ENCODE assay signal across 37 cellular contexts in genomic region chr11:130789241-130789640, GRCh38.
"Had no signal": no experiment of that assay in that cellular context is flagged by ENCODE, and none has a peak within 500 bp of the region (broad histone marks: within the 10 kb centered on the region; RNA-seq: fewer than 3 reads in every experiment).

No MANE protein-coding gene starts in this region.

- H3K4me1 Mint-ChIP-seq: activated B cell treated with CpG ODN at 0.5 μM for 24 hours; activated CD4-positive, alpha-beta T cell treated with anti-CD3 and anti-CD28 coated beads, Interleukin-2, amount 10 ng/mL, durations not matched to agents 24 days and 14 days; activated naive CD8-positive, alpha-beta T cell treated with anti-CD3 and anti-CD28 coated beads for 36 hours; activated T-helper 17 cell treated with anti-CD3 and anti-CD28 coated beads, Interleukin-2, amount 50 U/mL, for 72 hours had no signal

- H3K36me3 ChIP-seq: adrenal gland, brain microvascular endothelial cell, breast epithelium had no signal

- H3K4me3 Mint-ChIP-seq: activated B cell treated with CpG ODN at 0.5 μM for 24 hours; activated CD4-positive, alpha-beta memory T cell treated with anti-CD3 and anti-CD28 coated beads for 36 hours; activated CD4-positive, alpha-beta T cell treated with anti-CD3 and anti-CD28 coated beads, Interleukin-2, amount 10 ng/mL, durations not matched to agents 24 days and 14 days; activated CD8-positive, alpha-beta T cell treated with anti-CD3 and anti-CD28 coated beads for 36 hours; activated naive CD4-positive, alpha-beta T cell treated with anti-CD3 and anti-CD28 coated beads for 36 hours; activated naive CD8-positive, alpha-beta T cell treated with anti-CD3 and anti-CD28 coated beads for 36 hours; activated T-cell treated with anti-CD3 and anti-CD28 coated beads, Interleukin-2, amount 50 U/mL, for 4 hours; activated T-cell treated with anti-CD3 and anti-CD28 coated beads, Interleukin-2, amount 50 U/mL, for 72 hours; activated T-helper 1 cell treated with anti-CD3 and anti-CD28 coated beads, Interleukin-12 subunit alpha, Interleukin-12 subunit beta, Interleukin-2, Interleukin-4 antibody, amounts not matched to agents 30 ng/mL and 10 ng/mL and 1 ng/mL, durations not matched to agents 14 hours and 24 hours and 36 hours; activated T-helper 17 cell treated with anti-CD3 and anti-CD28 coated beads, Interleukin-2, amount 50 U/mL, for 72 hours; T-helper 1 cell treated with Interleukin-12 subunit alpha and Interleukin-12 subunit beta and Interleukin-4 antibody, amounts not matched to agents 30 μg/mL and 1 μg/mL, for 36 hours; T-helper 2 cell treated with Interferon-gamma antibody and Interleukin-4, amounts not matched to agents 5 μg/mL and 100 μg/mL, for 36 hours had no signal

- H3K27me3 ChIP-seq: body of pancreas, brain microvascular endothelial cell, breast epithelium had no signal

- ATAC-seq: activated CD8-positive, alpha-beta T cell treated with anti-CD3 and anti-CD28 coated beads for 36 hours; activated naive CD4-positive, alpha-beta T cell treated with anti-CD3 and anti-CD28 coated beads, Interleukin-2, amount 50 U/mL, for 72 hours; activated T-cell treated with anti-CD3 and anti-CD28 coated beads, Interleukin-2, amount 50 U/mL, for 4 hours; activated T-cell treated with anti-CD3 and anti-CD28 coated beads, Interleukin-2, amount 50 U/mL, for 72 hours; activated T-helper 17 cell treated with anti-CD3 and anti-CD28 coated beads, Interleukin-2, amount 50 U/mL, for 72 hours; body of pancreas had no signal

- H3K9me3 ChIP-seq: adrenal gland had no signal

- H3K4me1 ChIP-seq: adrenal gland, breast epithelium had no signal

- DNase-seq: activated B cell treated with CpG ODN at 0.5 μM for 24 hours; activated CD4-positive, alpha-beta memory T cell treated with anti-CD3 and anti-CD28 coated beads for 36 hours; activated CD4-positive, alpha-beta T cell treated with anti-CD3 and anti-CD28 coated beads for 4 hours; activated CD4-positive, alpha-beta T cell treated with anti-CD3 and anti-CD28 coated beads, Interleukin-2, amount 10 ng/mL, durations not matched to agents 24 days and 14 days; activated CD4-positive, alpha-beta T cell treated with anti-CD3 and anti-CD28 coated beads, Interleukin-2, amount 50 U/mL, for 1 hour; activated CD4-positive, alpha-beta T cell treated with anti-CD3 and anti-CD28 coated beads, Interleukin-2, amount 50 U/mL, for 4 hours; activated CD4-positive, CD25-positive, alpha-beta regulatory T cell treated with anti-CD3 and anti-CD28 coated beads, Interleukin-2, amount 50 U/mL, for 72 hours; activated CD8-positive, alpha-beta memory T cell treated with anti-CD3 and anti-CD28 coated beads, Interleukin-2, amount 50 U/mL, for 4 hours; activated CD8-positive, alpha-beta T cell treated with anti-CD3 and anti-CD28 coated beads for 36 hours; activated effector memory CD4-positive, alpha-beta T cell treated with anti-CD3 and anti-CD28 coated beads, Interleukin-2, amount 50 U/mL, for 16 hours; activated gamma-delta T cell treated with Interleukin-2 at 50 U/mL for 16 hours; activated naive CD4-positive, alpha-beta T cell; activated naive CD4-positive, alpha-beta T cell treated with anti-CD3 and anti-CD28 coated beads for 36 hours; activated naive CD4-positive, alpha-beta T cell treated with anti-CD3 and anti-CD28 coated beads, Interleukin-2, amount 50 U/mL, for 16 hours; activated naive CD8-positive, alpha-beta T cell treated with anti-CD3 and anti-CD28 coated beads for 36 hours; activated T-cell treated with anti-CD3 and anti-CD28 coated beads for 4 hours; activated T-cell treated with anti-CD3 and anti-CD28 coated beads, Interleukin-2, amount 50 U/mL, for 1 hour; activated T-cell treated with anti-CD3 and anti-CD28 coated beads, Interleukin-2, amount 50 U/mL, for 4 hours; activated T-cell treated with anti-CD3 and anti-CD28 coated beads, Interleukin-2, amount 50 U/mL, for 72 hours; adrenal gland; amniotic stem cell; aorta; body of pancreas; brain microvascular endothelial cell; central memory CD4-positive, alpha-beta T cell; T-helper 1 cell; T-helper 2 cell; T-helper 9 cell had no signal

- H3K27ac ChIP-seq: adrenal gland, body of pancreas, brain microvascular endothelial cell, breast epithelium, VCaP had no signal

- H3K36me3 Mint-ChIP-seq: activated naive CD8-positive, alpha-beta T cell treated with anti-CD3 and anti-CD28 coated beads for 36 hours had no signal

- H3K9me3 Mint-ChIP-seq: activated T-helper 1 cell treated with anti-CD3 and anti-CD28 coated beads, Interleukin-12 subunit alpha, Interleukin-12 subunit beta, Interleukin-2, Interleukin-4 antibody, amounts not matched to agents 30 ng/mL and 10 ng/mL and 1 ng/mL, durations not matched to agents 14 hours and 24 hours and 36 hours; activated T-helper 17 cell treated with anti-CD3 and anti-CD28 coated beads, Interleukin-2, amount 50 U/mL, for 72 hours had no signal

- H3K4me3 ChIP-seq: adrenal gland, body of pancreas, breast epithelium had no signal

- H3K27ac Mint-ChIP-seq: activated B cell treated with CpG ODN at 0.5 μM for 24 hours; activated CD4-positive, alpha-beta memory T cell treated with anti-CD3 and anti-CD28 coated beads for 36 hours; activated CD4-positive, alpha-beta T cell treated with anti-CD3 and anti-CD28 coated beads, Interleukin-2, amount 10 ng/mL, durations not matched to agents 24 days and 14 days; activated CD8-positive, alpha-beta T cell treated with anti-CD3 and anti-CD28 coated beads for 36 hours; activated naive CD4-positive, alpha-beta T cell treated with anti-CD3 and anti-CD28 coated beads for 36 hours; activated naive CD4-positive, alpha-beta T cell treated with anti-CD3 and anti-CD28 coated beads, Interleukin-2, amount 50 U/mL, for 72 hours; activated naive CD8-positive, alpha-beta T cell treated with anti-CD3 and anti-CD28 coated beads for 36 hours; activated T-cell treated with anti-CD3 and anti-CD28 coated beads, Interleukin-2, amount 50 U/mL, for 72 hours; activated T-helper 1 cell treated with anti-CD3 and anti-CD28 coated beads, Interleukin-12 subunit alpha, Interleukin-12 subunit beta, Interleukin-2, Interleukin-4 antibody, amounts not matched to agents 30 ng/mL and 10 ng/mL and 1 ng/mL, durations not matched to agents 14 hours and 24 hours and 36 hours; activated T-helper 17 cell treated with anti-CD3 and anti-CD28 coated beads, Interleukin-2, amount 50 U/mL, for 72 hours; T-helper 1 cell treated with Interleukin-12 subunit alpha and Interleukin-12 subunit beta and Interleukin-4 antibody, amounts not matched to agents 30 μg/mL and 1 μg/mL, for 36 hours; T-helper 2 cell treated with Interferon-gamma antibody and Interleukin-4, amounts not matched to agents 5 μg/mL and 100 μg/mL, for 36 hours had no signal

- FAIRE-seq: astrocyte, TTC549 had no signal
